Comparison of ENCODE assay signal across 21 cellular contexts in the genomic region with DNA sequence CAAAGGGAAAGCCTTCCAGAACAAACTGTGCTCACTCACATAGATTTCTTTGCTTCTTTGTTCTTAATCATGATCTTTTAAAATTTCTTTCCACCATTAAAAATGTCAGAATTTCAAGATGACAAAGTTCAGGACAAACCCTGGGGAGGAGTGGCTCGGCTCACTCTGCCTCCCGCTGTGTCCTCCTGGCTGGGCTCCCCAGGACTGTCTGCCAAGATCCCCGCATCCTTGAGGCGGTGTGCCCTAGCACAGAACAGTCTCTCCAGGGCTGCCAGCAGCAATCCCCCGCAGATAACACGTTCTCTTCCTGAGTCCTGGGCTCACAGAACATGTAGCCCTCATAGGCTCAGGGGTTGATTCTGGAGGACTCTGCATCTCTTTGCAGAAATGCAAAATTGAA.
DNase-seq lines count a peak whose midpoint lies in the region; ATAC-seq and TF ChIP-seq lines count a peak whose summit lies in the region.
"Had no signal": no experiment of that assay in that cellular context is flagged by ENCODE, and none has a peak within 500 bp of the region (broad histone marks: within the 10 kb centered on the region; RNA-seq: fewer than 3 reads in every experiment).

No MANE protein-coding gene starts in this region.

- DNase-seq in GM23338 (ENCODE audit: low spot score), result no peak
- DNase-seq in body of pancreas, result no peak
- DNase-seq in mucosa of descending colon, result no peak
- no peak for DNase-seq in activated CD4-positive, alpha-beta T cell treated with anti-CD3 and anti-CD28 coated beads, Interleukin-2, amount 50 U/mL, for 4 hours
- no peak for DNase-seq in NCI-H82 (lab: John Stamatoyannopoulos, UW)
- no peak for DNase-seq in NCI-H1105 (lab: John Stamatoyannopoulos, UW)
- DNase-seq in cardiac septum (ENCODE audit: low spot score), result no peak
- DNase-seq: activated CD4-positive, alpha-beta T cell treated with anti-CD3 and anti-CD28 coated beads, Interleukin-2, amount 10 ng/mL, durations not matched to agents 7 days and 5 days; activated CD8-positive, alpha-beta memory T cell treated with anti-CD3 and anti-CD28 coated beads, Interleukin-2, amount 50 U/mL, for 4 hours; AML-193; DMS79; natural killer cell; NCI-H1105 treated with DMSO at 0.1 percent for 48 hours; NCI-H2081 treated with DMSO at 0.1 percent for 48 hours; right lobe of liver; stimulated activated CD4-positive, alpha-beta T cell treated with anti-CD3 and anti-CD28 coated beads, Interleukin-15, amount 100 ng/mL, for 24 hours; stimulated activated CD8-positive, alpha-beta memory T cell treated with anti-CD3 and anti-CD28 coated beads, Interleukin-4, amount 100 ng/mL, for 48 hours; T-helper 2 cell had no signal

- 0 out of 2 replicates have a peak overlapping the region, but pooled peaks have one; percentile 62 for H3K4me2 ChIP-seq in GM23338
- H3K4me2 ChIP-seq: SK-N-SH had no signal

- H3K9me3 ChIP-seq in body of pancreas (no peaks in the 10 kb centered on the region), mucosa of descending colon (no peaks in the 10 kb centered on the region)
- H3K9me3 ChIP-seq: right lobe of liver, SK-N-SH had no signal

- no peak overlapping the region for H3K4me3 ChIP-seq in GM23338
- H3K4me3 ChIP-seq in body of pancreas, result no peak overlapping the region
- no peak overlapping the region for H3K4me3 ChIP-seq in mucosa of descending colon
- H3K4me3 ChIP-seq: right lobe of liver had no signal

- no peaks in the 10 kb centered on the region for H3F3A ChIP-seq in GM23338 (replicated peaks; ENCODE audit: low read depth)

- TF ChIP-seq CTCF in GM23338 (conservative IDR thresholded peaks at IDR 0.05; ENCODE audit: low read depth in 2 of 2) (no peak), body of pancreas (IDR thresholded peaks at IDR 0.05) (no peak), mucosa of descending colon (IDR thresholded peaks at IDR 0.05) (no peak)

- peaks cover 15% of the 10 kb centered on the region for H3K27me3 Mint-ChIP-seq in GM23338 (ENCODE audit: insufficient read depth, low read depth, poor library complexity)

- H3K4me1 Mint-ChIP-seq in GM23338, result peaks cover 31% of the 10 kb centered on the region
- H3K4me1 Mint-ChIP-seq: memory B cell, natural killer cell had no signal

- H3K9me3 Mint-ChIP-seq in GM23338, result no peaks in the 10 kb centered on the region
- H3K9me3 Mint-ChIP-seq: activated CD4-positive, alpha-beta T cell treated with anti-CD3 and anti-CD28 coated beads, Interleukin-2, amount 10 ng/mL, durations not matched to agents 7 days and 5 days; memory B cell; natural killer cell had no signal

- H4K20me1 ChIP-seq in GM23338 (replicated peaks; ENCODE audit: insufficient read depth), result no peaks in the 10 kb centered on the region

- H3K36me3 Mint-ChIP-seq in GM23338 (ENCODE audit: low read depth), result no peaks in the 10 kb centered on the region
- H3K36me3 Mint-ChIP-seq: memory B cell, natural killer cell had no signal

- no peak overlapping the region for H3K4me3 Mint-ChIP-seq in GM23338
- H3K4me3 Mint-ChIP-seq: activated CD4-positive, alpha-beta T cell treated with anti-CD3 and anti-CD28 coated beads, Interleukin-2, amount 10 ng/mL, durations not matched to agents 7 days and 5 days; memory B cell; natural killer cell had no signal

- no peak overlapping the region for H3K27ac Mint-ChIP-seq in GM23338
- H3K27ac Mint-ChIP-seq: activated CD4-positive, alpha-beta T cell treated with anti-CD3 and anti-CD28 coated beads, Interleukin-2, amount 10 ng/mL, durations not matched to agents 7 days and 5 days; memory B cell; natural killer cell had no signal

- no peaks in the 10 kb centered on the region for H3K36me3 ChIP-seq in GM23338 (ENCODE audit: insufficient read depth)
- no peaks in the 10 kb centered on the region for H3K36me3 ChIP-seq in body of pancreas (replicated peaks in 1 of 2; ENCODE audit: insufficient read depth in 1 of 2, low read depth in 2 of 2)
- no peaks in the 10 kb centered on the region for H3K36me3 ChIP-seq in mucosa of descending colon (ENCODE audit: low read depth)
- H3K36me3 ChIP-seq: right lobe of liver had no signal

- intact Hi-C loops in body of pancreas (cut with DNase I) (no loop called here), mucosa of descending colon (cut with DNase I, micrococcal nuclease) (no loop called here), cardiac septum (cut with DNase I) (no loop called here)

- no peak for TF ChIP-seq POLR2A in body of pancreas (IDR thresholded peaks at IDR 0.05)

- WGBS in body of pancreas, 2 donors, result 5 to 18% methylated on average over 6 of the region's 6 CpGs

- ATAC-seq in GM23338 (peak; percentile 51), body of pancreas (peak; percentile 36), mucosa of descending colon (peak; percentile 27)
- ATAC-seq: right lobe of liver had no signal

- no peaks in the 10 kb centered on the region for H3K9me2 ChIP-seq in GM23338 (ENCODE audit: insufficient read depth)
- H3K9me2 ChIP-seq: SK-N-SH had no signal

- H2AFZ ChIP-seq in GM23338, result peak overlapping the region; percentile 18; the same call in 1 of the 2 replicates

- H3K4me1 ChIP-seq in GM23338 (ENCODE audit: insufficient read depth) (peaks cover 14% of the 10 kb centered on the region), body of pancreas (peaks cover 32% of the 10 kb centered on the region), mucosa of descending colon (ENCODE audit: low read depth) (peaks cover 5% of the 10 kb centered on the region)
- H3K4me1 ChIP-seq: right lobe of liver had no signal

- no peaks in the 10 kb centered on the region for H3K79me2 ChIP-seq in GM23338 (replicated peaks; ENCODE audit: insufficient read depth)

- H3K27me3 ChIP-seq in GM23338 (ENCODE audit: insufficient read depth) (no peaks in the 10 kb centered on the region), body of pancreas (no peaks in the 10 kb centered on the region)
- H3K27me3 ChIP-seq: right lobe of liver had no signal

- H3K27ac ChIP-seq in GM23338 (ENCODE audit: low read depth) (no peak overlapping the region), body of pancreas (peak overlapping the region in 2 of 4 donors; percentile 33 to 52)
- H3K27ac ChIP-seq: HL-60, right lobe of liver had no signal

TF ChIP-seq in GM23338, 12 proteins besides CTCF, POLR2A, EP300 and RAD21 (continues in another document):
- no peak for TF ChIP-seq CREB1 (CRISPR knock-in tag; IDR thresholded peaks at IDR 0.05; ENCODE audit: low read depth)
- TF ChIP-seq EZH2 (IDR thresholded peaks at IDR 0.05; ENCODE audit: low read depth, unreplicated experiment), result no peak
- TF ChIP-seq POLR2AphosphoS5 (IDR thresholded peaks at IDR 0.05; ENCODE audit: low read depth), result no peak
- no peak for TF ChIP-seq ZNF114 (CRISPR knock-in tag; IDR thresholded peaks at IDR 0.05)
- no peak for TF ChIP-seq ZNF331 (CRISPR knock-in tag; IDR thresholded peaks at IDR 0.05; ENCODE audit: low read depth)
